ENCODE assay signal across 13 cellular contexts in genomic region chr9:16730162-16730561, GRCh38.
DNase-seq lines count a peak whose midpoint lies in the region; ATAC-seq and TF ChIP-seq lines count a peak whose summit lies in the region.
"Had no signal": no experiment of that assay in that cellular context is flagged by ENCODE, and none has a peak within 500 bp of the region (broad histone marks: within the 10 kb centered on the region; RNA-seq: fewer than 3 reads in every experiment).

No MANE protein-coding gene starts in this region.

- peak overlapping the region; percentile 50 for H3K27ac ChIP-seq in HUES48 (ENCODE audit: low read depth, low read length)
- H3K27ac ChIP-seq in SK-N-MC, result peak overlapping the region; percentile 23; the same call in 1 of the 2 replicates
- no peak overlapping the region for H3K27ac ChIP-seq in iPS-20b (ENCODE audit: low read length)
- H3K27ac ChIP-seq in gastrocnemius medialis, result no peak overlapping the region
- H3K27ac ChIP-seq: GM23248 had no signal

- H3K27me3 ChIP-seq in HUES48 (ENCODE audit: control insufficient read depth, insufficient read depth, low read length), result no peaks in the 10 kb centered on the region
- H3K27me3 ChIP-seq in iPS-20b (ENCODE audit: insufficient read depth, low read length), result no peaks in the 10 kb centered on the region
- H3K27me3 ChIP-seq in gastrocnemius medialis, result peaks cover 0 to 10% (median 0%) of the 10 kb centered on the region in 3 donors

- H3K9ac ChIP-seq in HUES48 (ENCODE audit: low read depth, low read length) (no peak overlapping the region), SK-N-MC (ENCODE audit: insufficient read length) (no peak overlapping the region), iPS-20b (ENCODE audit: low read depth, low read length) (peak overlapping the region; percentile 22; the same call in 1 of the 2 replicates)
- H3K9ac ChIP-seq: GM23248 had no signal

- H3K4me1 ChIP-seq in HUES48 (ENCODE audit: control insufficient read depth, insufficient read depth, low read length) (peaks cover 92% of the 10 kb centered on the region), iPS-20b (ENCODE audit: insufficient read depth, low read length) (peaks cover 82% of the 10 kb centered on the region), gastrocnemius medialis (peaks cover 3 to 12% of the 10 kb centered on the region in 2 donors)

- TF ChIP-seq POLR2A in gastrocnemius medialis (IDR thresholded peaks at IDR 0.05), result no peak

- intact Hi-C loops in gastrocnemius medialis (cut with DNase I; ENCODE audit: low total_unique reads), result no loop called here

- TF ChIP-seq CTCF in gastrocnemius medialis (IDR thresholded peaks at IDR 0.05 in 4 of 5, conservative IDR thresholded peaks at IDR 0.05 in 1 of 5), result no peak

- DNase-seq in SK-N-MC (ENCODE audit: low read depth, low spot score) (no peak), retina (peak; percentile 49), middle frontal gyrus (ENCODE audit: extremely low spot score, low spot score) (no peak), gastrocnemius medialis (no peak), foreskin melanocyte (no peak)
- DNase-seq: C1 segment of cervical spinal cord, GDM1, GM23248, Kasumi-1, NCI-H1694 treated with DMSO at 0.1 percent for 48 hours had no signal

- H3K9me3 ChIP-seq in HUES48 (ENCODE audit: control insufficient read depth, insufficient read depth, low read length) (no peaks in the 10 kb centered on the region), SK-N-MC (ENCODE audit: low read depth, low read length) (no peaks in the 10 kb centered on the region), iPS-20b (ENCODE audit: insufficient read depth, low read depth, low read length) (no peaks in the 10 kb centered on the region), gastrocnemius medialis (no peaks in the 10 kb centered on the region)

- H3K4me3 ChIP-seq in HUES48 (ENCODE audit: low read depth, low read length) (peak overlapping the region; percentile 25; the same call in 1 of the 2 replicates), SK-N-MC (no peak overlapping the region), iPS-20b (ENCODE audit: low read length) (peak overlapping the region; percentile 15), gastrocnemius medialis (no peak overlapping the region)
- H3K4me3 ChIP-seq: GM12878, GM23248 had no signal

- no peak for ATAC-seq in gastrocnemius medialis

- no peaks in the 10 kb centered on the region for H3K36me3 ChIP-seq in HUES48 (ENCODE audit: control insufficient read depth, insufficient read depth, low read length)
- no peaks in the 10 kb centered on the region for H3K36me3 ChIP-seq in SK-N-MC (ENCODE audit: insufficient read depth, low read length)
- no peaks in the 10 kb centered on the region for H3K36me3 ChIP-seq in iPS-20b (ENCODE audit: insufficient read depth, low read depth, low read length)
- H3K36me3 ChIP-seq in gastrocnemius medialis, result no peaks in the 10 kb centered on the region

- in situ Hi-C loops in gastrocnemius medialis (cut with MboI; ENCODE audit: low sequenced_read_pairs in 4 of 4), result no loop called here

Comparison
In these comparisons a context has a peak if more than half of its experiments do, and no peak if none do; other contexts are left out.
1. H3K27ac ChIP-seq: peak in HUES48 (single experiment) and SK-N-MC (single experiment); none in iPS-20b (single experiment) and gastrocnemius medialis (0 of 4).
2. H3K4me3 ChIP-seq: peak in HUES48 (single experiment) and iPS-20b (single experiment); none in SK-N-MC (single experiment) and gastrocnemius medialis (0 of 4).